In genomic region chr1:29156543-29157268, GRCh38 we compare ENCODE assay signal across 14 cellular contexts. TPM values are rescaled to one million over a fixed set of nuclear protein-coding genes. Genes with fewer than 3 reads are reported as not detected.
DNase-seq lines count a peak whose midpoint lies in the region; ATAC-seq, FAIRE-seq and TF ChIP-seq lines count a peak whose summit lies in the region.
"Had no signal": no experiment of that assay in that cellular context is flagged by ENCODE, and none has a peak within 500 bp of the region (broad histone marks: within the 10 kb centered on the region; RNA-seq: fewer than 3 reads in every experiment).

No MANE protein-coding gene starts in this region.

- intact Hi-C loops in left ventricle myocardium inferior (cut with micrococcal nuclease): no loop called here
- intact Hi-C loops in pancreas (cut with DNase I): no loop called here
- intact Hi-C loops in aorta (cut with DNase I): no loop called here
- intact Hi-C loops in transverse colon (cut with DNase I; ENCODE audit: low total_unique reads): no loop called here

- H3K27ac Mint-ChIP-seq in WTC11: peak overlapping the region; percentile 95
- H3K27ac Mint-ChIP-seq: activated CD4-positive, alpha-beta T cell treated with anti-CD3 and anti-CD28 coated beads for 36 hours; activated naive CD4-positive, alpha-beta T cell treated with anti-CD3 and anti-CD28 coated beads for 36 hours had no signal

- TF ChIP-seq EP300 in transverse colon (IDR thresholded peaks at IDR 0.05; ENCODE audit: low read depth): no peak

- peak overlapping the region; percentile 65 for H3K27ac ChIP-seq in HEK293 (ENCODE audit: extremely low read depth, low read depth, low read length)
- peak overlapping the region; percentile 72 for H3K27ac ChIP-seq in left ventricle myocardium inferior (replicated peaks)
- H3K27ac ChIP-seq in pancreas: peak overlapping the region in 1 of 4 donors; percentile 38
- no peak overlapping the region for H3K27ac ChIP-seq in aorta (ENCODE audit: low read depth in 1 of 2, low read length in 2 of 2)
- H3K27ac ChIP-seq in transverse colon: peak overlapping the region in 2 of 4 donors; percentile 15 to 39

- H3K4me3 Mint-ChIP-seq in WTC11: no peak overlapping the region
- H3K4me3 Mint-ChIP-seq: activated CD4-positive, alpha-beta T cell treated with anti-CD3 and anti-CD28 coated beads for 36 hours; activated naive CD4-positive, alpha-beta T cell treated with anti-CD3 and anti-CD28 coated beads for 36 hours; CD4-positive, alpha-beta memory T cell; immature natural killer cell had no signal

- peaks cover 28% of the 10 kb centered on the region for H3K4me1 Mint-ChIP-seq in WTC11
- H3K4me1 Mint-ChIP-seq: activated CD4-positive, alpha-beta T cell treated with anti-CD3 and anti-CD28 coated beads for 36 hours had no signal

- POLR2A ChIA-PET in HEK293 (lab: Yijun Ruan, JAX) (interaction anchor here (1.1 kb wide), 1 partner anchor 25 kb away, joined by 6 read pairs; the partner anchor contains the start of gene SRSF4), WTC11 (lab: Charles Lee) (interaction anchor here (0.7 to 0.9 kb wide), 2 partner anchors 34 to 129 kb away, joined by 3 read pairs; no protein-coding TSS in a partner anchor)

- no peaks in the 10 kb centered on the region for H3K27me3 Mint-ChIP-seq in WTC11 (ENCODE audit: low read depth)
- H3K27me3 Mint-ChIP-seq: activated CD4-positive, alpha-beta T cell treated with anti-CD3 and anti-CD28 coated beads for 36 hours; CD4-positive, alpha-beta memory T cell had no signal

- in situ Hi-C loops in transverse colon (cut with MboI; ENCODE audit: low pct_ligation_motif_present in 1 of 4, low pct_unique_long_range_greater_than_20kb in 1 of 4, low sequenced_read_pairs in 3 of 4): no loop called here

- H3K36me3 Mint-ChIP-seq in WTC11: peaks cover 76% of the 10 kb centered on the region

- FAIRE-seq in pancreas (lab: Jason Lieb, UNC): no peak
- FAIRE-seq: GM12878 had no signal

- H3K9me3 ChIP-seq in HEK293 (ENCODE audit: control insufficient read depth, insufficient read depth, low read depth, low read length): no peaks in the 10 kb centered on the region
- H3K9me3 ChIP-seq in left ventricle myocardium inferior (replicated peaks): no peaks in the 10 kb centered on the region
- no peaks in the 10 kb centered on the region for H3K9me3 ChIP-seq in pancreas
- no peaks in the 10 kb centered on the region for H3K9me3 ChIP-seq in aorta (ENCODE audit: control insufficient read depth, low read length)
- no peaks in the 10 kb centered on the region for H3K9me3 ChIP-seq in transverse colon

- no peaks in the 10 kb centered on the region for H3K27me3 ChIP-seq in left ventricle myocardium inferior (ENCODE audit: low read depth)
- no peaks in the 10 kb centered on the region for H3K27me3 ChIP-seq in pancreas
- H3K27me3 ChIP-seq in aorta (ENCODE audit: control insufficient read depth in 1 of 2, insufficient read depth in 2 of 2, low read length in 1 of 2): no peaks in the 10 kb centered on the region
- H3K27me3 ChIP-seq in transverse colon: no peaks in the 10 kb centered on the region

- TF ChIP-seq CTCF in HEK293 (tag by site-specific recombination; IDR thresholded peaks at IDR 0.05) (no peak), WTC11 (IDR thresholded peaks at IDR 0.05) (no peak), left ventricle myocardium inferior (IDR thresholded peaks at IDR 0.05; ENCODE audit: borderline replicate concordance) (no peak), pancreas (IDR thresholded peaks at IDR 0.05) (no peak), transverse colon (IDR thresholded peaks at IDR 0.05) (no peak)

- CTCF ChIA-PET in HEK293 (lab: Yijun Ruan, JAX) (interaction anchor here (0.6 to 1.7 kb wide), 3 partner anchors 275 to 1013 kb away, joined by 3 to 6 read pairs (median 4); no protein-coding TSS in a partner anchor), WTC11 (lab: Charles Lee) (interaction anchor here (1.1 to 1.8 kb wide), 3 partner anchors 36 to 46 kb away, joined by 3 to 11 read pairs (median 3); no protein-coding TSS in a partner anchor)

- no peak for TF ChIP-seq POLR2A in transverse colon (IDR thresholded peaks at IDR 0.05)

- no peaks in the 10 kb centered on the region for H3K9me3 Mint-ChIP-seq in WTC11
- H3K9me3 Mint-ChIP-seq: activated naive CD4-positive, alpha-beta T cell treated with anti-CD3 and anti-CD28 coated beads for 36 hours; CD4-positive, alpha-beta memory T cell; immature natural killer cell had no signal

- ATAC-seq in WTC11 (peak; percentile 36), pancreas (peak; percentile 76 to 84 (median 80)), aorta (ENCODE audit: low FRiP score) (no peak), GM21447 (IDR thresholded peaks at IDR 0.05; ENCODE audit: unreplicated experiment) (no peak), GM19463 (IDR thresholded peaks at IDR 0.05; ENCODE audit: unreplicated experiment) (no peak)
- ATAC-seq: activated CD4-positive, alpha-beta T cell treated with anti-CD3 and anti-CD28 coated beads for 36 hours; GM12878 had no signal

- no peak for DNase-seq in WTC11 (ENCODE audit: low spot score)
- DNase-seq in left ventricle myocardium inferior: no peak
- DNase-seq in pancreas: no peak
- DNase-seq in aorta: no peak
- no peak for DNase-seq in transverse colon
- DNase-seq: activated CD4-positive, alpha-beta T cell treated with anti-CD3 and anti-CD28 coated beads for 36 hours; activated naive CD4-positive, alpha-beta T cell treated with anti-CD3 and anti-CD28 coated beads for 36 hours; CD4-positive, alpha-beta memory T cell; immature natural killer cell; NCI-H2081 had no signal

- H3K4me1 ChIP-seq in HEK293 (ENCODE audit: control insufficient read depth, insufficient read depth, low read length) (peaks cover 5% of the 10 kb centered on the region; the same call in 1 of the 2 replicates), left ventricle myocardium inferior (peaks cover 54% of the 10 kb centered on the region), pancreas (peaks cover 11 to 19% (median 13%) of the 10 kb centered on the region in 3 donors), aorta (ENCODE audit: control insufficient read depth in 1 of 2, insufficient read depth in 2 of 2, low read length in 2 of 2) (no peaks in the 10 kb centered on the region), transverse colon (peaks cover 0 to 24% (median 6%) of the 10 kb centered on the region in 4 donors)

- 36 to 38% methylated on average over 10 of the region's 10 CpGs for WGBS in pancreas, 2 donors
- WGBS in aorta, 2 donors: 38 to 40% methylated on average over 10 of the region's 10 CpGs
- WGBS in transverse colon (ENCODE audit: low coverage in 1 of 2), 2 donors: 66 to 70% methylated on average over 9 to 10 of the region's 10 CpGs

- H3K4me3 ChIP-seq in HEK293 (ENCODE audit: low read depth, low read length) (no peak overlapping the region), left ventricle myocardium inferior (no peak overlapping the region), pancreas (no peak overlapping the region), aorta (ENCODE audit: low read length in 2 of 2) (no peak overlapping the region), transverse colon (no peak overlapping the region)
- H3K4me3 ChIP-seq: GM12878 had no signal

- H3K36me3 ChIP-seq in HEK293 (ENCODE audit: control insufficient read depth in 2 of 2, insufficient read depth in 1 of 2, low read length in 2 of 2) (peaks cover 49 to 85% of the 10 kb centered on the region in 2 experiments), left ventricle myocardium inferior (peaks cover 81% of the 10 kb centered on the region), pancreas (peaks cover 2 to 55% (median 36%) of the 10 kb centered on the region in 3 donors), aorta (ENCODE audit: control insufficient read depth in 1 of 2, insufficient read depth in 2 of 2, low read length in 1 of 2) (peaks cover 6 to 7% of the 10 kb centered on the region in 2 donors), transverse colon (peaks cover 0 to 87% (median 41%) of the 10 kb centered on the region in 4 donors)

TF ChIP-seq in WTC11, 78 proteins besides CTCF, POLR2A, EP300 and RAD21:
- TF ChIP-seq ZBTB43 (CRISPR knock-in tag; IDR thresholded peaks at IDR 0.05) (no peak), MAX (CRISPR knock-in tag; IDR thresholded peaks at IDR 0.05) (no peak)

RNA-seq across cellular contexts. Expression of gene SRSF4, which starts 25.0 kb away (rescaled TPM):
- 93.8 to 99.9 TPM (median 94.7 TPM) in 3 replicates for total RNA-seq in WTC11 (2021)
- total RNA-seq in left ventricle myocardium inferior: 51.1 TPM
- total RNA-seq in pancreas: 10 to 100 TPM; 22.6 to 38.7 (median 26.6) TPM
- polyA plus RNA-seq in pancreas: 10 to 100 TPM; 56.8 to 72.6 TPM
- 10 to 100 TPM; 85.0 to 85.6 TPM for total RNA-seq in aorta
- polyA plus RNA-seq in aorta: 10 to 100 TPM; 57.6 to 76.0 TPM
- 10 to 100 TPM; 67.3 to 98.0 (median 72.4) TPM for total RNA-seq in transverse colon

RNA-seq across cellular contexts. Expression of gene TMEM200B, which starts 33.0 kb away (rescaled TPM):
- total RNA-seq in WTC11 (2021) (19.1 to 22.6 TPM (median 22.1 TPM) in 3 replicates), left ventricle myocardium inferior (1.6 TPM), pancreas (1 to 10 TPM in 1 of 6 donors, under 1 TPM in 5; 0.23 to 1.3 (median 0.65) TPM), aorta (10 to 100 TPM; 18.2 to 18.9 TPM), transverse colon (1 to 10 TPM; 1.6 to 7.5 (median 4.2) TPM)
- polyA plus RNA-seq in pancreas (under 1 TPM; 0.72 to 0.94 TPM), aorta (10 to 100 TPM in 1 of 2 donors, 1 to 10 TPM in 1; 5.4 to 13.0 TPM)
- total RNA-seq: CD4-positive, alpha-beta memory T cell had no signal
- polyA plus RNA-seq: immature natural killer cell had no signal

Comparison
In these comparisons a context has a peak if more than half of its experiments do, and no peak if none do; other contexts are left out.
1. H3K27ac ChIP-seq: peak in HEK293 (single experiment) and left ventricle myocardium inferior (single experiment); none in aorta (0 of 2).
2. ATAC-seq: peak in WTC11 (single experiment) and pancreas (4 of 4); none in aorta (single experiment), GM21447 (single experiment) and GM19463 (single experiment).
3. Of the 8 proteins assayed by ChIP-seq in both HEK293 and WTC11: peak only in HEK293: ZNF121; only in WTC11: none; in both: none; in neither: 7.